17 cellular contexts compared by ENCODE assay signal in the genomic region with DNA sequence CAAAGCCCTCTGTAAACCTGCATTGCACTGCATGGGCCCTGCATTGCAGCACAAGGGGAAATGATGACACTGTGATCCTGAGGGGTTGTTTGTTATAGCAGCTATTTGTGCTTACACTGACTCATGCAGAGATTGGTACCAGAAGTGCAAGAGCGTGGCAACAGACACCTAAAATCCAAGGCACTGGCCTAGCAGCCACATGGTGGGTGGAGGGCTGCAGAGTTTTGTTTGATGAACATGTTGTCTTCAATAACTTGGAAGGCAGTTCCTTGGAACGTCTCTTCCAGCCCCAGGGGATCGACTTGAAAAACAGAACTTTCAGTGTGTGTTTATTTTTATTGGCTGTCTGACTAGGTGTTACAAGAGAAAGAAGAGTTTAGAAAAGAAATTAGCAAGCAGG. TPM values are rescaled to one million over a fixed set of nuclear protein-coding genes. Genes with fewer than 3 reads are reported as not detected.
DNase-seq lines count a peak whose midpoint lies in the region; ATAC-seq and TF ChIP-seq lines count a peak whose summit lies in the region.
"Had no signal": no experiment of that assay in that cellular context is flagged by ENCODE, and none has a peak within 500 bp of the region (broad histone marks: within the 10 kb centered on the region; RNA-seq: fewer than 3 reads in every experiment).

No MANE protein-coding gene starts in this region.

- 0 to 23% methylated on average over 2 to 3 of the region's 3 CpGs for WGBS in gastroesophageal sphincter (ENCODE audit: low coverage in 1 of 2), 2 donors

- H3K4me3 ChIP-seq in SK-N-MC (peak overlapping the region; percentile 65), gastroesophageal sphincter (no peak overlapping the region)
- H3K4me3 ChIP-seq: body of pancreas had no signal

- TF ChIP-seq POLR2A in gastroesophageal sphincter (IDR thresholded peaks at IDR 0.05): no peak

- peaks cover 14% of the 10 kb centered on the region for H3K27me3 ChIP-seq in gastroesophageal sphincter
- H3K27me3 ChIP-seq: body of pancreas had no signal

- no peak overlapping the region for H3K27ac Mint-ChIP-seq in activated CD8-positive, alpha-beta T cell treated with anti-CD3 and anti-CD28 coated beads, Interleukin-2, amount 10 ng/mL, durations not matched to agents 7 days and 5 days
- H3K27ac Mint-ChIP-seq in activated CD8-positive, alpha-beta T cell treated with anti-CD3 and anti-CD28 coated beads for 36 hours: no peak overlapping the region
- H3K27ac Mint-ChIP-seq in stimulated activated naive B cell treated with anti-CD40 and anti-IgM and Interleukin-4, amounts not matched to agents 10 μg/mL and 1 μg/mL and 100 μg/mL, for 72 hours: peak overlapping the region; percentile 26
- H3K27ac Mint-ChIP-seq in activated CD4-positive, alpha-beta T cell treated with anti-CD3 and anti-CD28 coated beads for 36 hours: no peak overlapping the region
- H3K27ac Mint-ChIP-seq: H9 had no signal

- TF ChIP-seq EP300 in gastroesophageal sphincter (IDR thresholded peaks at IDR 0.05): no peak

- no peaks in the 10 kb centered on the region; the same call in 1 of the 2 replicates for H3K9me3 ChIP-seq in SK-N-MC (ENCODE audit: low read depth, low read length)
- H3K9me3 ChIP-seq in gastroesophageal sphincter: peaks cover 0 to 15% (median 0%) of the 10 kb centered on the region in 3 donors
- H3K9me3 ChIP-seq: SK-N-SH had no signal

- POLR2A ChIA-PET in activated CD8-positive, alpha-beta T cell treated with anti-CD3 and anti-CD28 coated beads, Interleukin-2, amount 10 ng/mL, durations not matched to agents 7 days and 5 days (lab: Charles Lee): no interaction called here
- POLR2A ChIA-PET in activated CD8-positive, alpha-beta T cell treated with anti-CD3 and anti-CD28 coated beads for 36 hours (lab: Charles Lee): no interaction called here
- POLR2A ChIA-PET in activated CD4-positive, alpha-beta T cell treated with anti-CD3 and anti-CD28 coated beads for 36 hours (lab: Charles Lee): no interaction called here

- peak overlapping the region; percentile 25 for H3K9ac ChIP-seq in SK-N-MC (ENCODE audit: insufficient read length)
- H3K9ac ChIP-seq: SK-N-SH had no signal

- no peaks in the 10 kb centered on the region for H3K27me3 Mint-ChIP-seq in activated CD8-positive, alpha-beta T cell treated with anti-CD3 and anti-CD28 coated beads, Interleukin-2, amount 10 ng/mL, durations not matched to agents 7 days and 5 days (ENCODE audit: low read depth)
- peaks cover 7% of the 10 kb centered on the region for H3K27me3 Mint-ChIP-seq in activated CD8-positive, alpha-beta T cell treated with anti-CD3 and anti-CD28 coated beads for 36 hours
- peaks cover 41 to 42% of the 10 kb centered on the region in 2 donors for H3K27me3 Mint-ChIP-seq in stimulated activated naive B cell treated with anti-CD40 and anti-IgM and Interleukin-4, amounts not matched to agents 10 μg/mL and 1 μg/mL and 100 μg/mL, for 72 hours
- H3K27me3 Mint-ChIP-seq in activated CD4-positive, alpha-beta T cell treated with anti-CD3 and anti-CD28 coated beads for 36 hours: peaks cover 11% of the 10 kb centered on the region

- no peak for TF ChIP-seq CTCF in activated CD8-positive, alpha-beta T cell treated with anti-CD3 and anti-CD28 coated beads for 36 hours (IDR thresholded peaks at IDR 0.05)
- TF ChIP-seq CTCF in gastroesophageal sphincter (IDR thresholded peaks at IDR 0.05): no peak

- DNase-seq in activated CD8-positive, alpha-beta T cell treated with anti-CD3 and anti-CD28 coated beads, Interleukin-2, amount 10 ng/mL, durations not matched to agents 7 days and 5 days: peak; percentile 11
- DNase-seq in activated CD8-positive, alpha-beta T cell treated with anti-CD3 and anti-CD28 coated beads for 36 hours: no peak
- no peak for DNase-seq in SK-N-MC (ENCODE audit: low read depth, low spot score)
- DNase-seq in stimulated activated naive B cell treated with anti-CD40 and anti-IgM and Interleukin-4, amounts not matched to agents 10 μg/mL and 1 μg/mL and 100 μg/mL, for 72 hours: no peak
- DNase-seq in activated CD4-positive, alpha-beta T cell treated with anti-CD3 and anti-CD28 coated beads for 36 hours: no peak
- no peak for DNase-seq in effector CD4-positive, alpha-beta T cell
- DNase-seq: effector memory CD4-positive, alpha-beta T cell; H9; NCI-H1092; SK-N-SH; stimulated activated CD4-positive, alpha-beta T cell treated with anti-CD3 and anti-CD28 coated beads, Interleukin-12 subunit alpha, Interleukin-12 subunit beta, amount 100 ng/mL, for 4 hours had no signal

- H3K4me3 Mint-ChIP-seq in activated CD8-positive, alpha-beta T cell treated with anti-CD3 and anti-CD28 coated beads, Interleukin-2, amount 10 ng/mL, durations not matched to agents 7 days and 5 days: no peak overlapping the region
- H3K4me3 Mint-ChIP-seq in activated CD8-positive, alpha-beta T cell treated with anti-CD3 and anti-CD28 coated beads for 36 hours: no peak overlapping the region
- no peak overlapping the region for H3K4me3 Mint-ChIP-seq in stimulated activated naive B cell treated with anti-CD40 and anti-IgM and Interleukin-4, amounts not matched to agents 10 μg/mL and 1 μg/mL and 100 μg/mL, for 72 hours
- no peak overlapping the region for H3K4me3 Mint-ChIP-seq in activated CD4-positive, alpha-beta T cell treated with anti-CD3 and anti-CD28 coated beads for 36 hours
- H3K4me3 Mint-ChIP-seq: H9, IgD-negative memory B cell had no signal

- no peaks in the 10 kb centered on the region for H3K4me1 Mint-ChIP-seq in activated CD8-positive, alpha-beta T cell treated with anti-CD3 and anti-CD28 coated beads, Interleukin-2, amount 10 ng/mL, durations not matched to agents 7 days and 5 days (ENCODE audit: low read depth)
- no peaks in the 10 kb centered on the region for H3K4me1 Mint-ChIP-seq in activated CD8-positive, alpha-beta T cell treated with anti-CD3 and anti-CD28 coated beads for 36 hours (ENCODE audit: low read depth)
- peaks cover 0 to 1% of the 10 kb centered on the region in 2 donors for H3K4me1 Mint-ChIP-seq in stimulated activated naive B cell treated with anti-CD40 and anti-IgM and Interleukin-4, amounts not matched to agents 10 μg/mL and 1 μg/mL and 100 μg/mL, for 72 hours
- no peaks in the 10 kb centered on the region for H3K4me1 Mint-ChIP-seq in activated CD4-positive, alpha-beta T cell treated with anti-CD3 and anti-CD28 coated beads for 36 hours
- H3K4me1 Mint-ChIP-seq: H9, IgD-negative memory B cell had no signal

- no peaks in the 10 kb centered on the region for H3K36me3 Mint-ChIP-seq in activated CD8-positive, alpha-beta T cell treated with anti-CD3 and anti-CD28 coated beads, Interleukin-2, amount 10 ng/mL, durations not matched to agents 7 days and 5 days (ENCODE audit: low read depth)
- H3K36me3 Mint-ChIP-seq in activated CD8-positive, alpha-beta T cell treated with anti-CD3 and anti-CD28 coated beads for 36 hours (ENCODE audit: low read depth): no peaks in the 10 kb centered on the region
- peaks cover 4 to 12% of the 10 kb centered on the region in 2 donors for H3K36me3 Mint-ChIP-seq in stimulated activated naive B cell treated with anti-CD40 and anti-IgM and Interleukin-4, amounts not matched to agents 10 μg/mL and 1 μg/mL and 100 μg/mL, for 72 hours
- H3K36me3 Mint-ChIP-seq in activated CD4-positive, alpha-beta T cell treated with anti-CD3 and anti-CD28 coated beads for 36 hours (ENCODE audit: low read depth): no peaks in the 10 kb centered on the region
- H3K36me3 Mint-ChIP-seq: IgD-negative memory B cell had no signal

- peak overlapping the region; percentile 97 for H3K27ac ChIP-seq in SK-N-MC
- H3K27ac ChIP-seq in gastroesophageal sphincter: peak overlapping the region in 2 of 4 donors; percentile 54 to 70
- H3K27ac ChIP-seq: body of pancreas had no signal

- ATAC-seq in activated CD8-positive, alpha-beta T cell treated with anti-CD3 and anti-CD28 coated beads, Interleukin-2, amount 10 ng/mL, durations not matched to agents 7 days and 5 days: no peak
- ATAC-seq in activated CD8-positive, alpha-beta T cell treated with anti-CD3 and anti-CD28 coated beads for 36 hours: no peak
- ATAC-seq in gastroesophageal sphincter (peak; percentile 29), HG03196 (IDR thresholded peaks at IDR 0.05; ENCODE audit: unreplicated experiment) (no peak)
- ATAC-seq in stimulated activated naive B cell treated with anti-CD40 and anti-IgM and Interleukin-4, amounts not matched to agents 10 μg/mL and 1 μg/mL and 100 μg/mL, for 72 hours (replicated peaks): no peak
- ATAC-seq in activated CD4-positive, alpha-beta T cell treated with anti-CD3 and anti-CD28 coated beads for 36 hours: no peak

- H3K4me1 ChIP-seq in gastroesophageal sphincter: peaks cover 0 to 30% (median 16%) of the 10 kb centered on the region in 3 donors
- H3K4me1 ChIP-seq: body of pancreas had no signal

- H3K9me3 Mint-ChIP-seq in activated CD8-positive, alpha-beta T cell treated with anti-CD3 and anti-CD28 coated beads, Interleukin-2, amount 10 ng/mL, durations not matched to agents 7 days and 5 days (ENCODE audit: insufficient read depth): peaks cover 10% of the 10 kb centered on the region
- peaks cover 7% of the 10 kb centered on the region for H3K9me3 Mint-ChIP-seq in activated CD8-positive, alpha-beta T cell treated with anti-CD3 and anti-CD28 coated beads for 36 hours
- H3K9me3 Mint-ChIP-seq in stimulated activated naive B cell treated with anti-CD40 and anti-IgM and Interleukin-4, amounts not matched to agents 10 μg/mL and 1 μg/mL and 100 μg/mL, for 72 hours: peaks cover 11 to 17% of the 10 kb centered on the region in 2 donors
- H3K9me3 Mint-ChIP-seq in activated CD4-positive, alpha-beta T cell treated with anti-CD3 and anti-CD28 coated beads for 36 hours (ENCODE audit: low read depth): peaks cover 11% of the 10 kb centered on the region

- intact Hi-C loops in activated CD8-positive, alpha-beta T cell treated with anti-CD3 and anti-CD28 coated beads for 36 hours (cut with micrococcal nuclease): no loop called here
- intact Hi-C loops in activated CD4-positive, alpha-beta T cell treated with anti-CD3 and anti-CD28 coated beads for 36 hours (cut with DNase I, micrococcal nuclease): no loop called here

- H3K36me3 ChIP-seq in SK-N-MC (ENCODE audit: insufficient read depth, low read length): no peaks in the 10 kb centered on the region
- H3K36me3 ChIP-seq in gastroesophageal sphincter: no peaks in the 10 kb centered on the region

- CTCF ChIA-PET in activated CD8-positive, alpha-beta T cell treated with anti-CD3 and anti-CD28 coated beads, Interleukin-2, amount 10 ng/mL, durations not matched to agents 7 days and 5 days (lab: Charles Lee): no interaction called here
- CTCF ChIA-PET in activated CD8-positive, alpha-beta T cell treated with anti-CD3 and anti-CD28 coated beads for 36 hours (lab: Charles Lee): no interaction called here
- CTCF ChIA-PET in activated CD4-positive, alpha-beta T cell treated with anti-CD3 and anti-CD28 coated beads for 36 hours (lab: Charles Lee): no interaction called here

RNA-seq across cellular contexts. Expression of gene FCN2, which starts 14.5 kb away (rescaled TPM):
- not detected for total RNA-seq in activated CD8-positive, alpha-beta T cell treated with anti-CD3 and anti-CD28 coated beads, Interleukin-2, amount 10 ng/mL, durations not matched to agents 7 days and 5 days
- total RNA-seq in activated CD8-positive, alpha-beta T cell treated with anti-CD3 and anti-CD28 coated beads for 36 hours: not detected
- total RNA-seq in gastroesophageal sphincter: not detected
- total RNA-seq in activated CD4-positive, alpha-beta T cell treated with anti-CD3 and anti-CD28 coated beads for 36 hours: not detected
- total RNA-seq: A172, body of pancreas, H9, osteoblast had no signal

RNA-seq across cellular contexts. Expression of gene FCN1, which starts 22.6 kb away (rescaled TPM):
- not detected for total RNA-seq in activated CD8-positive, alpha-beta T cell treated with anti-CD3 and anti-CD28 coated beads, Interleukin-2, amount 10 ng/mL, durations not matched to agents 7 days and 5 days
- total RNA-seq in activated CD8-positive, alpha-beta T cell treated with anti-CD3 and anti-CD28 coated beads for 36 hours: not detected
- 1 to 10 TPM in 3 of 4 donors, under 1 TPM in 1; 0.31 to 9.4 (median 3.2) TPM for total RNA-seq in gastroesophageal sphincter
- not detected for total RNA-seq in activated CD4-positive, alpha-beta T cell treated with anti-CD3 and anti-CD28 coated beads for 36 hours
- total RNA-seq: A172, body of pancreas, H9, osteoblast had no signal
